Comparison of ENCODE assay signal across 18 cellular contexts in genomic region chr6:34036357-34037069, GRCh38.
DNase-seq lines count a peak whose midpoint lies in the region; ATAC-seq and TF ChIP-seq lines count a peak whose summit lies in the region.
"Had no signal": no experiment of that assay in that cellular context is flagged by ENCODE, and none has a peak within 500 bp of the region (broad histone marks: within the 10 kb centered on the region; RNA-seq: fewer than 3 reads in every experiment).

No MANE protein-coding gene starts in this region.

- H3F3A ChIP-seq in neural progenitor cell (ENCODE audit: low read depth), result no peaks in the 10 kb centered on the region

- H3K4me2 ChIP-seq in neural progenitor cell, result no peak overlapping the region

- DNase-seq in GM12864 (ENCODE audit: low read depth) (peak; percentile 45), neural progenitor cell (ENCODE audit: low spot score) (no peak), HEK293T (ENCODE audit: extremely low spot score) (no peak)
- DNase-seq: ACHN; Calu3; CD4-positive, CD25-positive, alpha-beta regulatory T cell; DMS79; H9; KG1; NCI-H1092 treated with DMSO at 0.1 percent for 48 hours; NCI-H1694; NCI-H2107; PC-3 had no signal

- peaks cover 8% of the 10 kb centered on the region for H3K27me3 Mint-ChIP-seq in neural progenitor cell (ENCODE audit: insufficient read depth, low read depth)

- TF ChIP-seq CTCF in GM12864 (IDR thresholded peaks at IDR 0.05; ENCODE audit: low read depth, low read length, missing control alignments) (no peak), neural progenitor cell (IDR thresholded peaks at IDR 0.05) (no peak)

- peak; percentile 50 for ATAC-seq in GM18502 (IDR thresholded peaks at IDR 0.05; ENCODE audit: poor library complexity, unreplicated experiment)
- peak; percentile 66 for ATAC-seq in HG02870 (IDR thresholded peaks at IDR 0.05; ENCODE audit: unreplicated experiment)
- no peak for ATAC-seq in HG03095 (IDR thresholded peaks at IDR 0.05; ENCODE audit: unreplicated experiment)
- no peak for ATAC-seq in HG03439 (IDR thresholded peaks at IDR 0.05; ENCODE audit: unreplicated experiment)
- ATAC-seq: PC-3 had no signal

- H3K4me3 ChIP-seq in GM12864 (ENCODE audit: low read depth, low read length) (no peak overlapping the region), neural progenitor cell (no peak overlapping the region)

- no peak overlapping the region for H3K27ac ChIP-seq in neural progenitor cell
- H3K27ac ChIP-seq: HL-60 had no signal

- no peaks in the 10 kb centered on the region for H3K27me3 ChIP-seq in neural progenitor cell

- H4K20me1 ChIP-seq in neural progenitor cell (ENCODE audit: low read depth), result no peaks in the 10 kb centered on the region

- H2AFZ ChIP-seq in neural progenitor cell (replicated peaks), result no peak overlapping the region

- no peak overlapping the region for H3K4me3 Mint-ChIP-seq in neural progenitor cell
- H3K4me3 Mint-ChIP-seq: CD4-positive, CD25-positive, alpha-beta regulatory T cell; H9 had no signal

- H3K27ac Mint-ChIP-seq in neural progenitor cell, result peak overlapping the region; percentile 12
- H3K27ac Mint-ChIP-seq: H9 had no signal

- no peaks in the 10 kb centered on the region for H3K9me3 ChIP-seq in neural progenitor cell (ENCODE audit: low read depth)

- H3K9me3 Mint-ChIP-seq in neural progenitor cell, result no peaks in the 10 kb centered on the region
- H3K9me3 Mint-ChIP-seq: H9 had no signal

- no peaks in the 10 kb centered on the region for H3K79me2 ChIP-seq in neural progenitor cell (ENCODE audit: low read depth)

- CTCF ChIA-PET in HEK293T (lab: Yijun Ruan, JAX), result interaction anchor here (1.2 kb wide), 1 partner anchor 265 kb away, joined by 3 read pairs; no protein-coding TSS in a partner anchor

- no peak overlapping the region for H3K9ac ChIP-seq in neural progenitor cell

- POLR2A ChIA-PET in HEK293T (lab: Yijun Ruan, JAX), result no interaction called here

- H3K36me3 ChIP-seq in neural progenitor cell, result no peaks in the 10 kb centered on the region

- peaks cover 10% of the 10 kb centered on the region for H3K4me1 Mint-ChIP-seq in neural progenitor cell

- no peaks in the 10 kb centered on the region for H3K36me3 Mint-ChIP-seq in neural progenitor cell
- H3K36me3 Mint-ChIP-seq: CD4-positive, CD25-positive, alpha-beta regulatory T cell had no signal

- peaks cover 7% of the 10 kb centered on the region for H3K4me1 ChIP-seq in neural progenitor cell

TF ChIP-seq in HEK293T, 16 proteins besides CTCF, POLR2A, EP300 and RAD21:
- TF ChIP-seq PKNOX1 (IDR thresholded peaks at IDR 0.05) (no peak), SUZ12 (IDR thresholded peaks at IDR 0.05) (no peak), FOXM1 (IDR thresholded peaks at IDR 0.05; ENCODE audit: borderline replicate concordance) (no peak), FOXA1 (IDR thresholded peaks at IDR 0.05) (no peak), ELF4 (IDR thresholded peaks at IDR 0.05) (no peak), ZNF384 (IDR thresholded peaks at IDR 0.05) (no peak), BHLHE40 (IDR thresholded peaks at IDR 0.05; ENCODE audit: borderline replicate concordance) (no peak), L3MBTL2 (conservative IDR thresholded peaks at IDR 0.05) (no peak), CTBP1 (IDR thresholded peaks at IDR 0.05; ENCODE audit: borderline replicate concordance) (no peak), ARNT (IDR thresholded peaks at IDR 0.05) (no peak), FOXK2 (IDR thresholded peaks at IDR 0.05) (no peak), TARDBP (IDR thresholded peaks at IDR 0.05) (no peak), NFRKB (IDR thresholded peaks at IDR 0.05) (no peak), LEF1 (IDR thresholded peaks at IDR 0.05; ENCODE audit: borderline replicate concordance) (no peak), HDGF (IDR thresholded peaks at IDR 0.05; ENCODE audit: borderline replicate concordance) (no peak), SP1 (IDR thresholded peaks at IDR 0.05) (no peak)

Comparison
In these comparisons a context has a peak if more than half of its experiments do, and no peak if none do; other contexts are left out.
1. ATAC-seq: peak in GM18502 (single experiment) and HG02870 (single experiment); none in HG03095 (single experiment) and HG03439 (single experiment).